ENCODE assay signal across 11 cellular contexts in the genomic region with DNA sequence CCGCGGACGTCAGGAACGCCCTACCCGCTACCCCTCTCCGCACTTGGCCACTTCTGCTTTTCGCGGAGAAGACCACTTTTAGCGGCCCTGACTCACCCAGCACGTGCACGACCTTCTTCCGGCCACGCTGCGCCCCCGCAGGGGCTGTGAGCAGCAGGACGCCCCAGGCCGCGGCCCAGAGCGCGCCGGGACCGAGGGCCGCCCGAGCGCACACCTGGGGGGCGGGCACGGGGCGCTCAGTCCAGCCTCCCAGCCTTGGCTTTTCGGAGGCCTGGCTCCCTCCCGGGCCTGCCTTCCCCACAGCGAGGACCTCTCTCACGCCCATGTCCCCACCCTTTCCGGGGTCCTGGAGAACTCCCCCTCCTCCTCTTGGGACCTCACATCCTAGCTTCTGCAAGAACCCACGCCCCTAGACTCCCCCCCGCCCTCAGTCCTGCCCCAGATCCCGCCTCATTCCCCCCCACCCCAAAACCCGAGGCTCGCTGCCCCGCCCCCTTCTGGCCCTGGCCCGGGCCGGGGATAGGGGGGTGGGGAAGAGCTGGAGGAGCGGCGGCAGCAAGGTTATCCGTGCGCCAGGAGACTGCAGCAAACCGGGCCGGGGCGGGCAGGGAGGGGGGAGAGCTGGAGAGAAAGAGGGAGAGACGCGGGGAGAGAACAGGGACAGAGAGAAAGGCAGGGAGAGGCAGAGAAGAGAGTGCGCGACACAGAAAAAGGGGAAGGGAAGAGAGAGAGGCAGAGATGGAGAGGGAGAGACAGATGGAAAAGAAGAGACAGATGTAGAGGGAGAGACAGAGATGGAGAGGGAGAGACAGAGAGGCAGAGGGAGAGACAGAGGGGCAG. TPM values are rescaled to one million over a fixed set of nuclear protein-coding genes. Genes with fewer than 3 reads are reported as not detected.
DNase-seq lines count a peak whose midpoint lies in the region; ATAC-seq and TF ChIP-seq lines count a peak whose summit lies in the region.
"Had no signal": no experiment of that assay in that cellular context is flagged by ENCODE, and none has a peak within 500 bp of the region (broad histone marks: within the 10 kb centered on the region; RNA-seq: fewer than 3 reads in every experiment).

No MANE protein-coding gene starts in this region.

- peaks cover 7% of the 10 kb centered on the region for H3K4me1 Mint-ChIP-seq in activated T-cell treated with anti-CD3 and anti-CD28 coated beads, Interleukin-2, amount 50 U/mL, for 4 hours (ENCODE audit: low read depth)
- peaks cover 9% of the 10 kb centered on the region for H3K4me1 Mint-ChIP-seq in T-helper 17 cell

- H3K27ac Mint-ChIP-seq in T-helper 17 cell = no peak overlapping the region

- H3K27ac ChIP-seq in thoracic aorta = no peak overlapping the region

- ATAC-seq in activated T-cell treated with anti-CD3 and anti-CD28 coated beads, Interleukin-2, amount 50 U/mL, for 4 hours = peak in 1 of 2 donors; percentile 21
- ATAC-seq in T-helper 17 cell (no peak), thoracic aorta (ENCODE audit: insufficient number of reproducible peaks, low FRiP score, low read depth) (no peak), GM18907 (IDR thresholded peaks at IDR 0.05; ENCODE audit: unreplicated experiment) (no peak)
- ATAC-seq: PC-3 had no signal

- no peaks in the 10 kb centered on the region for H3K9me3 ChIP-seq in T-helper 17 cell (ENCODE audit: control insufficient read depth, low read length, poor library complexity, severe bottlenecking)
- H3K9me3 ChIP-seq in iPS-15b (ENCODE audit: control insufficient read depth, insufficient read depth, low read length) = no peaks in the 10 kb centered on the region
- H3K9me3 ChIP-seq in thoracic aorta = no peaks in the 10 kb centered on the region

- H3K4me3 ChIP-seq in iPS-15b (ENCODE audit: low read depth, low read length) (peak overlapping the region; percentile 66), thoracic aorta (peak overlapping the region; percentile 50)

- no peaks in the 10 kb centered on the region for H3K36me3 Mint-ChIP-seq in activated T-cell treated with anti-CD3 and anti-CD28 coated beads, Interleukin-2, amount 50 U/mL, for 4 hours (ENCODE audit: insufficient read depth)
- peaks cover 7% of the 10 kb centered on the region for H3K36me3 Mint-ChIP-seq in T-helper 17 cell (ENCODE audit: low read depth)

- H3K4me1 ChIP-seq in iPS-15b (ENCODE audit: control insufficient read depth, insufficient read depth, low read length) (peaks cover 2% of the 10 kb centered on the region), thoracic aorta (ENCODE audit: control insufficient read depth in 1 of 2, low read depth in 2 of 2) (peaks cover 0 to 10% of the 10 kb centered on the region in 2 donors)

- H3K9ac ChIP-seq in iPS-15b (ENCODE audit: low read depth, low read length) = no peak overlapping the region

- no peak for DNase-seq in activated T-cell treated with anti-CD3 and anti-CD28 coated beads, Interleukin-2, amount 50 U/mL, for 4 hours
- no peak for DNase-seq in activated T-cell treated with anti-CD3 and anti-CD28 coated beads, Interleukin-2, amount 50 U/mL, for 48 hours
- no peak for DNase-seq in T-helper 17 cell
- DNase-seq in thoracic aorta (ENCODE audit: low spot score) = no peak
- no peak for DNase-seq in NCI-H2081 treated with DMSO at 0.1 percent for 48 hours (lab: John Stamatoyannopoulos, UW)
- DNase-seq in T-helper 2 cell = no peak
- DNase-seq: activated T-cell treated with anti-CD3 and anti-CD28 coated beads for 4 hours, AML-193, PC-3 had no signal

- peaks cover 55% of the 10 kb centered on the region for H3K27me3 Mint-ChIP-seq in activated T-cell treated with anti-CD3 and anti-CD28 coated beads, Interleukin-2, amount 50 U/mL, for 4 hours (ENCODE audit: low read depth)
- peaks cover 43% of the 10 kb centered on the region for H3K27me3 Mint-ChIP-seq in T-helper 17 cell

- H3K4me3 Mint-ChIP-seq in activated T-cell treated with anti-CD3 and anti-CD28 coated beads, Interleukin-2, amount 50 U/mL, for 4 hours = peak overlapping the region; percentile 14
- peak overlapping the region; percentile 85 for H3K4me3 Mint-ChIP-seq in T-helper 17 cell

- TF ChIP-seq CTCF in thoracic aorta (IDR thresholded peaks at IDR 0.05) = no peak

- peaks cover 30% of the 10 kb centered on the region for H3K27me3 ChIP-seq in iPS-15b (ENCODE audit: control insufficient read depth, insufficient read depth, low read length)
- H3K27me3 ChIP-seq in thoracic aorta (replicated peaks; ENCODE audit: insufficient read depth) = peaks cover 7% of the 10 kb centered on the region

- no peaks in the 10 kb centered on the region for H3K9me3 Mint-ChIP-seq in activated T-cell treated with anti-CD3 and anti-CD28 coated beads, Interleukin-2, amount 50 U/mL, for 4 hours

- H3K36me3 ChIP-seq in iPS-15b (ENCODE audit: control insufficient read depth, insufficient read depth, low read length) (peaks cover 8% of the 10 kb centered on the region), thoracic aorta (no peaks in the 10 kb centered on the region)

RNA-seq across cellular contexts. Expression of a gene that starts 11.5 kb away (rescaled TPM):
- not detected for total RNA-seq in activated T-cell treated with anti-CD3 and anti-CD28 coated beads, Interleukin-2, amount 50 U/mL, for 4 hours
- total RNA-seq in T-helper 17 cell = not detected
- total RNA-seq in thoracic aorta = 1 to 10 TPM in 1 of 2 donors, under 1 TPM in 1; 0.49 to 4.1 TPM
- total RNA-seq: PC-3 had no signal

RNA-seq across cellular contexts. Expression of a gene that starts 49.8 kb away (rescaled TPM):
- under 1 TPM in 2 of 3 donors, not detected in 1; 0.05 to 0.08 TPM for total RNA-seq in activated T-cell treated with anti-CD3 and anti-CD28 coated beads, Interleukin-2, amount 50 U/mL, for 4 hours
- total RNA-seq in T-helper 17 cell (not detected), thoracic aorta (not detected)

RNA-seq across cellular contexts. Expression of a gene that starts 58.4 kb away (rescaled TPM):
- total RNA-seq in activated T-cell treated with anti-CD3 and anti-CD28 coated beads, Interleukin-2, amount 50 U/mL, for 4 hours = 10 to 100 TPM; 57.9 to 71.7 (median 66.6) TPM
- total RNA-seq in T-helper 17 cell (10 to 100 TPM; 15.0 to 17.3 TPM), thoracic aorta (10 to 100 TPM in 1 of 2 donors, 1 to 10 TPM in 1; 6.5 to 17.9 TPM)

RNA-seq across cellular contexts. Expression of a gene that starts 58.7 kb away (rescaled TPM):
- total RNA-seq in activated T-cell treated with anti-CD3 and anti-CD28 coated beads, Interleukin-2, amount 50 U/mL, for 4 hours = 10 to 100 TPM; 54.8 to 61.8 (median 61.3) TPM
- 10 to 100 TPM; 50.8 to 60.2 TPM for total RNA-seq in T-helper 17 cell
- total RNA-seq in thoracic aorta = 10 to 100 TPM; 25.0 to 43.0 TPM

RNA-seq across cellular contexts. Expression of a gene that starts 59.1 kb away (rescaled TPM):
- total RNA-seq in activated T-cell treated with anti-CD3 and anti-CD28 coated beads, Interleukin-2, amount 50 U/mL, for 4 hours = 10 to 100 TPM; 59.2 to 63.6 (median 62.8) TPM
- total RNA-seq in T-helper 17 cell (100 to 1,000 TPM; 129 to 130 TPM), thoracic aorta (100 to 1,000 TPM in 1 of 2 donors, 10 to 100 TPM in 1; 93.9 to 119 TPM)
